In genomic region chrX:134241960-134242619, GRCh38 we compare ENCODE assay signal across 21 cellular contexts. TPM values are rescaled to one million over a fixed set of nuclear protein-coding genes. Genes with fewer than 3 reads are reported as not detected.
DNase-seq lines count a peak whose midpoint lies in the region; TF ChIP-seq lines count a peak whose summit lies in the region.
"Had no signal": no experiment of that assay in that cellular context is flagged by ENCODE, and none has a peak within 500 bp of the region (broad histone marks: within the 10 kb centered on the region; RNA-seq: fewer than 3 reads in every experiment).

No MANE protein-coding gene starts in this region.

- H3K27ac ChIP-seq in angular gyrus (ENCODE audit: low read depth, low read length) (peak overlapping the region; percentile 26), ectodermal cell (ENCODE audit: insufficient read depth, low read depth, low read length, poor library complexity, severe bottlenecking) (peak overlapping the region; percentile 11), substantia nigra (ENCODE audit: low read depth, low read length, poor library complexity, severe bottlenecking) (peak overlapping the region; percentile 26), thyroid gland (no peak overlapping the region)
- H3K27ac ChIP-seq: KMS-11 had no signal

- H3K9me3 ChIP-seq in ectodermal cell (ENCODE audit: control insufficient read depth, low read length): no peaks in the 10 kb centered on the region
- H3K9me3 ChIP-seq in thyroid gland: no peaks in the 10 kb centered on the region
- H3K9me3 ChIP-seq: BE2C had no signal

- TF ChIP-seq CTCF in thyroid gland (IDR thresholded peaks at IDR 0.05): no peak

- H3K4me3 ChIP-seq in H7 (ENCODE audit: insufficient read depth, low read depth, low read length) (no peak overlapping the region), ectodermal cell (ENCODE audit: insufficient read depth, low read depth, low read length) (no peak overlapping the region), thyroid gland (replicated peaks in 1 of 3) (no peak overlapping the region)

- H3K4me1 ChIP-seq in ectodermal cell (ENCODE audit: control insufficient read depth, insufficient read depth, low read length): peaks cover 20% of the 10 kb centered on the region
- no peaks in the 10 kb centered on the region for H3K4me1 ChIP-seq in thyroid gland
- H3K4me1 ChIP-seq: BE2C had no signal

- WGBS in ectodermal cell, 2 experiments: 7 to 8% methylated on average over 1 of the region's 1 CpG
- 58 to 81% methylated on average over 1 of the region's 1 CpG for WGBS in thyroid gland, 2 donors

- intact Hi-C loops in posterior vena cava (cut with DNase I): no loop called here
- intact Hi-C loops in thyroid gland (cut with DNase I): no loop called here

- no peaks in the 10 kb centered on the region for H3K36me3 ChIP-seq in H7 (replicated peaks; ENCODE audit: control insufficient read depth, insufficient read depth, low read length)
- H3K36me3 ChIP-seq in ectodermal cell (ENCODE audit: control insufficient read depth, insufficient read depth, low read length): no peaks in the 10 kb centered on the region
- H3K36me3 ChIP-seq in thyroid gland: no peaks in the 10 kb centered on the region
- H3K36me3 ChIP-seq: BE2C had no signal

- TF ChIP-seq POLR2A in thyroid gland (IDR thresholded peaks at IDR 0.05): no peak

- DNase-seq in H7 (peak; percentile 36), substantia nigra (lab: John Stamatoyannopoulos, UW) (peak in 1 of 49 donors; percentile 2), posterior vena cava (ENCODE audit: low spot score) (no peak), thyroid gland (no peak)
- no peak for DNase-seq in activated CD8-positive, alpha-beta memory T cell treated with anti-CD3 and anti-CD28 coated beads for 24 hours
- DNase-seq: BE2C; CD4-positive, CD25-positive, alpha-beta regulatory T cell; COR-L47; DMS 273 treated with DMSO at 0.1 percent for 48 hours; DND-41; GDM1; NCI-H1417 treated with DMSO at 0.1 percent for 48 hours; NCI-H1930; NCI-H226; NCI-H524; NCI-H82; OCI-M1; Right ventricle myocardium superior had no signal

- H3K27me3 ChIP-seq in H7 (ENCODE audit: control insufficient read depth, insufficient read depth, low read length) (no peaks in the 10 kb centered on the region), ectodermal cell (ENCODE audit: control insufficient read depth, insufficient read depth, low read length, poor library complexity, severe bottlenecking) (no peaks in the 10 kb centered on the region), thyroid gland (no peaks in the 10 kb centered on the region)
- H3K27me3 ChIP-seq: BE2C had no signal

RNA-seq across cellular contexts. Expression of gene CCDC160, which starts 5.1 kb away (rescaled TPM):
- 3.0 and 4.4 TPM in 2 replicates for total RNA-seq in H7 (2014; rRNA removed; shearing (Covaris generic))
- polyA plus RNA-seq in ectodermal cell (2013, experiment 1 of 4): 45.3 TPM
- 52.2 TPM for polyA plus RNA-seq in ectodermal cell (2013, experiment 2 of 4)
- polyA plus RNA-seq in ectodermal cell (2013, experiment 3 of 4): 58.3 TPM
- 58.2 TPM for polyA plus RNA-seq in ectodermal cell (2013, experiment 4 of 4)
- under 1 TPM in 1 of 2 donors, not detected in 1; 0.23 TPM for total RNA-seq in posterior vena cava
- total RNA-seq in thyroid gland: under 1 TPM in 2 of 4 donors, not detected in 2; 0.81 to 0.89 TPM
- total RNA-seq: CD4-positive, CD25-positive, alpha-beta regulatory T cell; Right ventricle myocardium superior had no signal
- polyA plus RNA-seq: CD4-positive, CD25-positive, alpha-beta regulatory T cell had no signal

Comparison
In these comparisons a context has a peak if more than half of its experiments do, and no peak if none do; other contexts are left out.
1. H3K27ac ChIP-seq: peak in angular gyrus (single experiment), ectodermal cell (single experiment) and substantia nigra (single experiment); none in thyroid gland (0 of 3).